1 cellular context compared by ENCODE assay signal in the genomic region with DNA sequence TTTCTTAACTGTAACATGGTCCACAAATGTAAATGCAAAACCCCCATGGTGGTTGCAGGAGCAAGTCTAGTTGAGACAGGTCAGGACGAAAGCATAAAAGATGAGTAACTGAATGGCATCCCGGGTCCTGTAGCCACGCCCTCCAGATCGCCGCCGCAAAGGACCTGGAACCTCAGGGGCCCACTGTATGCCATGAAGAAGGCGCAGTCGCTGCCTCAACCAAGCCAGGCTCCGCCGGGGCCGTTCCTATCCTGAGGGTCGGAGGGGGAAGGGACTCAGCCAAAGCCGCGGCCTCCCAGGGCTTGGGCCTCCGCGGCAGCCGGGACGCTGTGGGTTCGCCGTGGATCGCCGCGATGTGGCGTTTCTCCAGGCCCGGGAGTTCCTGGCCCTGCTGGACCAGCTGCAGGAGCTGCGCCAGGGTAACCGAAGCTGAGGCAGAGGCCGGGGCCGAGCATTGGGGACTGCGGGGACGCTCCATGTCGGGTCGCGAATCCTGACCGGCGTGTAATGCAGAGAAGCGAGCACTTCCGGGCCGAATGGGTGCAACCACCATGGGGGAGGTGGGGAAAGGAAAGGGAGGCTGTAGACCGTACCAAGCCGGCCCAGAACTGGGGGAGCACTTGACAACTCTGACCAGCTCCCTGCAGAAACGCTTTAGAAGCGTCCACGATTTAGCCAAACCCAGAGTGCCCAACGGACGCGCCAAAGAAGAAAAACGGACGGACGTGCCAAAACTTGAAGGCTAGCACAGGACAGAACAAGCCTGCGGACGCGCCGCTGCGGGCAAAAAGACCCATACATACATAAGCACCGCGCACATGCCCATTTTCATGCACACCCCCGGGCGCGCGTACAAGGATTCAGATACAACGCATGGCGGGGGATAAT.
TF ChIP-seq lines count a peak whose summit lies in the region.

No MANE protein-coding gene starts in this region.

TF ChIP-seq in HepG2, 621 proteins besides CTCF, POLR2A, EP300 and RAD21 (continued from another document and continues in another):
- TF ChIP-seq, protein P1, sequence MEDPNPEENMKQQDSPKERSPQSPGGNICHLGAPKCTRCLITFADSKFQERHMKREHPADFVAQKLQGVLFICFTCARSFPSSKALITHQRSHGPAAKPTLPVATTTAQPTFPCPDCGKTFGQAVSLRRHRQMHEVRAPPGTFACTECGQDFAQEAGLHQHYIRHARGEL (CRISPR knock-in tag; IDR thresholded peaks at IDR 0.05), result peak; percentile 96
- TF ChIP-seq, protein P2, sequence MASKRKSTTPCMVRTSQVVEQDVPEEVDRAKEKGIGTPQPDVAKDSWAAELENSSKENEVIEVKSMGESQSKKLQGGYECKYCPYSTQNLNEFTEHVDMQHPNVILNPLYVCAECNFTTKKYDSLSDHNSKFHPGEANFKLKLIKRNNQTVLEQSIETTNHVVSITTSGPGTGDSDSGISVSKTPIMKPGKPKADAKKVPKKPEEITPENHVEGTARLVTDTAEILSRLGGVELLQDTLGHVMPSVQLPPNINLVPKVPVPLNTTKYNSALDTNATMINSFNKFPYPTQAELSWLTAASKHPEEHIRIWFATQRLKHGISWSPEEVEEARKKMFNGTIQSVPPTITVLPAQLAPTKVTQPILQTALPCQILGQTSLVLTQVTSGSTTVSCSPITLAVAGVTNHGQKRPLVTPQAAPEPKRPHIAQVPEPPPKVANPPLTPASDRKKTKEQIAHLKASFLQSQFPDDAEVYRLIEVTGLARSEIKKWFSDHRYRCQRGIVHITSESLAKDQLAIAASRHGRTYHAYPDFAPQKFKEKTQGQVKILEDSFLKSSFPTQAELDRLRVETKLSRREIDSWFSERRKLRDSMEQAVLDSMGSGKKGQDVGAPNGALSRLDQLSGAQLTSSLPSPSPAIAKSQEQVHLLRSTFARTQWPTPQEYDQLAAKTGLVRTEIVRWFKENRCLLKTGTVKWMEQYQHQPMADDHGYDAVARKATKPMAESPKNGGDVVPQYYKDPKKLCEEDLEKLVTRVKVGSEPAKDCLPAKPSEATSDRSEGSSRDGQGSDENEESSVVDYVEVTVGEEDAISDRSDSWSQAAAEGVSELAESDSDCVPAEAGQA (IDR thresholded peaks at IDR 0.05; ENCODE audit: low read depth), result no peak
- TF ChIP-seq, protein P2 (CRISPR knock-in tag; IDR thresholded peaks at IDR 0.05; ENCODE audit: borderline replicate concordance), result peak; percentile 13
- peak; percentile 67; the same call in 1 of the 2 replicates for TF ChIP-seq ZNF672 (CRISPR knock-in tag; IDR thresholded peaks at IDR 0.05)
- TF ChIP-seq, protein P3, sequence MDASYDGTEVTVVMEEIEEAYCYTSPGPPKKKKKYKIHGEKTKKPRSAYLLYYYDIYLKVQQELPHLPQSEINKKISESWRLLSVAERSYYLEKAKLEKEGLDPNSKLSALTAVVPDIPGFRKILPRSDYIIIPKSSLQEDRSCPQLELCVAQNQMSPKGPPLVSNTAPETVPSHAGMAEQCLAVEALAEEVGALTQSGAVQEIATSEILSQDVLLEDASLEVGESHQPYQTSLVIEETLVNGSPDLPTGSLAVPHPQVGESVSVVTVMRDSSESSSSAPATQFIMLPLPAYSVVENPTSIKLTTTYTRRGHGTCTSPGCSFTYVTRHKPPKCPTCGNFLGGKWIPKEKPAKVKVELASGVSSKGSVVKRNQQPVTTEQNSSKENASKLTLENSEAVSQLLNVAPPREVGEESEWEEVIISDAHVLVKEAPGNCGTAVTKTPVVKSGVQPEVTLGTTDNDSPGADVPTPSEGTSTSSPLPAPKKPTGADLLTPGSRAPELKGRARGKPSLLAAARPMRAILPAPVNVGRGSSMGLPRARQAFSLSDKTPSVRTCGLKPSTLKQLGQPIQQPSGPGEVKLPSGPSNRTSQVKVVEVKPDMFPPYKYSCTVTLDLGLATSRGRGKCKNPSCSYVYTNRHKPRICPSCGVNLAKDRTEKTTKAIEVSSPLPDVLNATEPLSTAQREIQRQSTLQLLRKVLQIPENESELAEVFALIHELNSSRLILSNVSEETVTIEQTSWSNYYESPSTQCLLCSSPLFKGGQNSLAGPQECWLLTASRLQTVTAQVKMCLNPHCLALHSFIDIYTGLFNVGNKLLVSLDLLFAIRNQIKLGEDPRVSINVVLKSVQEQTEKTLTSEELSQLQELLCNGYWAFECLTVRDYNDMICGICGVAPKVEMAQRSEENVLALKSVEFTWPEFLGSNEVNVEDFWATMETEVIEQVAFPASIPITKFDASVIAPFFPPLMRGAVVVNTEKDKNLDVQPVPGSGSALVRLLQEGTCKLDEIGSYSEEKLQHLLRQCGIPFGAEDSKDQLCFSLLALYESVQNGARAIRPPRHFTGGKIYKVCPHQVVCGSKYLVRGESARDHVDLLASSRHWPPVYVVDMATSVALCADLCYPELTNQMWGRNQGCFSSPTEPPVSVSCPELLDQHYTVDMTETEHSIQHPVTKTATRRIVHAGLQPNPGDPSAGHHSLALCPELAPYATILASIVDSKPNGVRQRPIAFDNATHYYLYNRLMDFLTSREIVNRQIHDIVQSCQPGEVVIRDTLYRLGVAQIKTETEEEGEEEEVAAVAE (CRISPR knock-in tag; IDR thresholded peaks at IDR 0.05; ENCODE audit: borderline replicate concordance), result peak; percentile 83
- no peak for TF ChIP-seq NR2F6 (IDR thresholded peaks at IDR 0.05)
- TF ChIP-seq NR2F6 (CRISPR knock-in tag; IDR thresholded peaks at IDR 0.05), result peak; percentile 42
- TF ChIP-seq ZNF713 (CRISPR knock-in tag; IDR thresholded peaks at IDR 0.05), result no peak
- TF ChIP-seq RELA (CRISPR knock-in tag; IDR thresholded peaks at IDR 0.05), result peak; percentile 85; the same call in 1 of the 2 replicates
- peak; percentile 95 for TF ChIP-seq EED (CRISPR knock-in tag; IDR thresholded peaks at IDR 0.05)
- TF ChIP-seq NFE2 (CRISPR knock-in tag; IDR thresholded peaks at IDR 0.05), result no peak
- peak; percentile 63; the same call in 1 of the 2 replicates for TF ChIP-seq ARNTL (CRISPR knock-in tag; IDR thresholded peaks at IDR 0.05)
- TF ChIP-seq HCFC1 (IDR thresholded peaks at IDR 0.05; ENCODE audit: low read depth, low read length), result peak; percentile 51
- peak; percentile 40 for TF ChIP-seq TEAD3 (CRISPR knock-in tag; optimal IDR thresholded peaks at IDR 0.05; ENCODE audit: borderline replicate concordance)
- peak; percentile 97 for TF ChIP-seq ZNF781 (CRISPR knock-in tag; IDR thresholded peaks at IDR 0.05; ENCODE audit: borderline replicate concordance, not compliant biosample characterization)
- TF ChIP-seq SP1 (IDR thresholded peaks at IDR 0.05), result no peak
- no peak; the same call in none of the 2 replicates for TF ChIP-seq SP1 (CRISPR knock-in tag; IDR thresholded peaks at IDR 0.05)
- TF ChIP-seq, protein P4, sequence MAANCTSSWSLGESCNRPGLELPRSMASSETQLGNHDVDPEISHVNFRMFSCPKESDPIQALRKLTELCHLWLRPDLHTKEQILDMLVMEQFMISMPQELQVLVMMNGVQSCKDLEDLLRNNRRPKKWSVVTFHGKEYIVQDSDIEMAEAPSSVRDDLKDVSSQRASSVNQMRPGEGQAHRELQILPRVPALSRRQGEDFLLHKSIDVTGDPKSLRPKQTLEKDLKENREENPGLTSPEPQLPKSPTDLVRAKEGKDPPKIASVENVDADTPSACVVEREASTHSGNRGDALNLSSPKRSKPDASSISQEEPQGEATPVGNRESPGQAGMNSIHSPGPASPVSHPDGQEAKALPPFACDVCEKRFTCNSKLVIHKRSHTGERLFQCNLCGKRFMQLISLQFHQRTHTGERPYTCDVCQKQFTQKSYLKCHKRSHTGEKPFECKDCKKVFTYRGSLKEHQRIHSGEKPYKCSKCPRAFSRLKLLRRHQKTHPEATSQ (CRISPR knock-in tag; IDR thresholded peaks at IDR 0.05; ENCODE audit: borderline replicate concordance), result peak; percentile 94
- peak; percentile 72 for TF ChIP-seq ZNF232 (CRISPR knock-in tag; IDR thresholded peaks at IDR 0.05; ENCODE audit: borderline replicate concordance)
- 0 out of 2 replicates have a peak, but pooled peaks have one; percentile 65 for TF ChIP-seq ZKSCAN5 (CRISPR knock-in tag; IDR thresholded peaks at IDR 0.05)
- peak; percentile 100 for TF ChIP-seq ZC3H13 (CRISPR knock-in tag; IDR thresholded peaks at IDR 0.05)
- TF ChIP-seq FOXK2 (IDR thresholded peaks at IDR 0.05), result peak; percentile 97
- TF ChIP-seq ZNF605 (CRISPR knock-in tag; IDR thresholded peaks at IDR 0.05), result peak; percentile 98
- TF ChIP-seq, protein P5, sequence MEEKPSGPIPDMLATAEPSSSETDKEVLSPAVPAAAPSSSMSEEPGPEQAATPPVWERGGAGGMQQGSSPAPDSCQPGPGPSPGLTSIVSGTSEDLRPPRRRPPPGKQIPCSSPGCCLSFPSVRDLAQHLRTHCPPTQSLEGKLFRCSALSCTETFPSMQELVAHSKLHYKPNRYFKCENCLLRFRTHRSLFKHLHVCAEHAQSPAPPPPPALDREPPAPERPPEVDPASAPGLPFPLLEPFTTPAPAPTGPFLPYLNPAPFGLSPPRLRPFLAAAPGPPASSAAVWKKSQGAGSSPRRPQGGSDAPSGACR (CRISPR knock-in tag; IDR thresholded peaks at IDR 0.05), result peak; percentile 88
- TF ChIP-seq, protein P6, sequence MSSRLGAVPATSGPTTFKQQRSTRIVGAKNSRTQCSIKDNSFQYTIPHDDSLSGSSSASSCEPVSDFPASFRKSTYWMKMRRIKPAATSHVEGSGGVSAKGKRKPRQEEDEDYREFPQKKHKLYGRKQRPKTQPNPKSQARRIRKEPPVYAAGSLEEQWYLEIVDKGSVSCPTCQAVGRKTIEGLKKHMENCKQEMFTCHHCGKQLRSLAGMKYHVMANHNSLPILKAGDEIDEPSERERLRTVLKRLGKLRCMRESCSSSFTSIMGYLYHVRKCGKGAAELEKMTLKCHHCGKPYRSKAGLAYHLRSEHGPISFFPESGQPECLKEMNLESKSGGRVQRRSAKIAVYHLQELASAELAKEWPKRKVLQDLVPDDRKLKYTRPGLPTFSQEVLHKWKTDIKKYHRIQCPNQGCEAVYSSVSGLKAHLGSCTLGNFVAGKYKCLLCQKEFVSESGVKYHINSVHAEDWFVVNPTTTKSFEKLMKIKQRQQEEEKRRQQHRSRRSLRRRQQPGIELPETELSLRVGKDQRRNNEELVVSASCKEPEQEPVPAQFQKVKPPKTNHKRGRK (CRISPR knock-in tag; IDR thresholded peaks at IDR 0.05), result peak; percentile 9; the same call in 1 of the 2 replicates
- TF ChIP-seq ZNF329 (CRISPR knock-in tag; IDR thresholded peaks at IDR 0.05; ENCODE audit: low read depth), result no peak
- TF ChIP-seq ZNF589 (CRISPR knock-in tag; conservative IDR thresholded peaks at IDR 0.05), result peak; percentile 99
- TF ChIP-seq, protein P7, sequence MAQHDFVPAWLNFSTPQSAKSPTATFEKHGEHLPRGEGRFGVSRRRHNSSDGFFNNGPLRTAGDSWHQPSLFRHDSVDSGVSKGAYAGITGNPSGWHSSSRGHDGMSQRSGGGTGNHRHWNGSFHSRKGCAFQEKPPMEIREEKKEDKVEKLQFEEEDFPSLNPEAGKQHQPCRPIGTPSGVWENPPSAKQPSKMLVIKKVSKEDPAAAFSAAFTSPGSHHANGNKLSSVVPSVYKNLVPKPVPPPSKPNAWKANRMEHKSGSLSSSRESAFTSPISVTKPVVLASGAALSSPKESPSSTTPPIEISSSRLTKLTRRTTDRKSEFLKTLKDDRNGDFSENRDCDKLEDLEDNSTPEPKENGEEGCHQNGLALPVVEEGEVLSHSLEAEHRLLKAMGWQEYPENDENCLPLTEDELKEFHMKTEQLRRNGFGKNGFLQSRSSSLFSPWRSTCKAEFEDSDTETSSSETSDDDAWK (CRISPR knock-in tag; IDR thresholded peaks at IDR 0.05), result no peak
- peak; percentile 31; the same call in 1 of the 2 replicates for TF ChIP-seq MAZ (IDR thresholded peaks at IDR 0.05; ENCODE audit: borderline replicate concordance, low read depth, low read length)
- TF ChIP-seq MAZ (CRISPR knock-in tag; IDR thresholded peaks at IDR 0.05; ENCODE audit: low read depth), result peak; percentile 97
- no peak; the same call in 1 of the 2 replicates for TF ChIP-seq ZFP1 (CRISPR knock-in tag; IDR thresholded peaks at IDR 0.05)
- TF ChIP-seq ZNF768 (CRISPR knock-in tag; IDR thresholded peaks at IDR 0.05), result peak; percentile 89
- TF ChIP-seq SP5 (CRISPR knock-in tag; IDR thresholded peaks at IDR 0.05; ENCODE audit: borderline replicate concordance, low read depth), result peak; percentile 40; the same call in 1 of the 2 replicates
- peak; percentile 73 for TF ChIP-seq HNRNPK (IDR thresholded peaks at IDR 0.05; ENCODE audit: low read depth, low read length, poor library complexity, severe bottlenecking)
- peak; percentile 83; the same call in 1 of the 2 replicates for TF ChIP-seq ISX (CRISPR knock-in tag; conservative IDR thresholded peaks at IDR 0.05)
- TF ChIP-seq, protein P8, sequence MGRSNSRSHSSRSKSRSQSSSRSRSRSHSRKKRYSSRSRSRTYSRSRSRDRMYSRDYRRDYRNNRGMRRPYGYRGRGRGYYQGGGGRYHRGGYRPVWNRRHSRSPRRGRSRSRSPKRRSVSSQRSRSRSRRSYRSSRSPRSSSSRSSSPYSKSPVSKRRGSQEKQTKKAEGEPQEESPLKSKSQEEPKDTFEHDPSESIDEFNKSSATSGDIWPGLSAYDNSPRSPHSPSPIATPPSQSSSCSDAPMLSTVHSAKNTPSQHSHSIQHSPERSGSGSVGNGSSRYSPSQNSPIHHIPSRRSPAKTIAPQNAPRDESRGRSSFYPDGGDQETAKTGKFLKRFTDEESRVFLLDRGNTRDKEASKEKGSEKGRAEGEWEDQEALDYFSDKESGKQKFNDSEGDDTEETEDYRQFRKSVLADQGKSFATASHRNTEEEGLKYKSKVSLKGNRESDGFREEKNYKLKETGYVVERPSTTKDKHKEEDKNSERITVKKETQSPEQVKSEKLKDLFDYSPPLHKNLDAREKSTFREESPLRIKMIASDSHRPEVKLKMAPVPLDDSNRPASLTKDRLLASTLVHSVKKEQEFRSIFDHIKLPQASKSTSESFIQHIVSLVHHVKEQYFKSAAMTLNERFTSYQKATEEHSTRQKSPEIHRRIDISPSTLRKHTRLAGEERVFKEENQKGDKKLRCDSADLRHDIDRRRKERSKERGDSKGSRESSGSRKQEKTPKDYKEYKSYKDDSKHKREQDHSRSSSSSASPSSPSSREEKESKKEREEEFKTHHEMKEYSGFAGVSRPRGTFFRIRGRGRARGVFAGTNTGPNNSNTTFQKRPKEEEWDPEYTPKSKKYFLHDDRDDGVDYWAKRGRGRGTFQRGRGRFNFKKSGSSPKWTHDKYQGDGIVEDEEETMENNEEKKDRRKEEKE (IDR thresholded peaks at IDR 0.05), result no peak
- TF ChIP-seq ZBTB7A (CRISPR knock-in tag; IDR thresholded peaks at IDR 0.05), result peak; percentile 84
